In the genomic region with DNA sequence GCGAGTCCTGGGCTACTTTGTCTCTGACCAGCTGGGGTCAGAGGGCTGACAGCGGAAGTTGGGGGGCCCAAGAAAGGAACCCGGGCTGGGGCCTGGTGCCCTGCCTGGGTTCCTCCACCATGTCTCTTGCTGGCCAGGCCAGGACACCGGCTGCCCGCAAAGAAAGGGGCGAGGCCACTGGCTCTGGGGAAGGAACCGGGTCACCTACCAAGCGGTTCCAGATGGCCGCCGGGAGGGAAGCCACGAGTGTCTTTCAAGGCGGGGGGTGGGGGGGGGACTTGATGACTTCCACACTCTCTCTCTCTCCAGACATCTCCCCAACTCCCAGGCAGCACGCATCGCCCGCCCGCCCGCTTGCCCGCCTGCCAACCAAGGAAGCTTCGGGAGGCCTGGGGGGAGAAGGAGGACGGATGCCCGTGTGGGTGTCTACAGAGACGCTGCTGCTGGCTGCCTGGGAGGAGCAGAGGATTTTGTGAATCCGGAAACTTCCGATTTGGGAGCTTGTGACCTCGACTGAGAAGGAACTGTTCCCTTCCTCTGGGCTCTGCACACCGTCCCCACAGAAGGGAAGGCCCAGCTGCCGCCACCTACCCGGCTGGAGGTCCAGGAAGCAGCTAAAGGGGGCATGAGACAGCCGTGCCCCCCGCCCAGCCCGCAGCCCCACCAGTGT, we compare ENCODE assay signal across 1 cellular context.
TF ChIP-seq lines count a peak whose summit lies in the region.

No MANE protein-coding gene starts in this region.

TF ChIP-seq in K562, 482 proteins besides CTCF, POLR2A, EP300 and RAD21 (continues in another document):
- TF ChIP-seq ELF2 (CRISPR knock-in tag; IDR thresholded peaks at IDR 0.05) (no peak), MAFK (IDR thresholded peaks at IDR 0.05; ENCODE audit: low read length) (no peak), SFPQ (IDR thresholded peaks at IDR 0.05; ENCODE audit: low read depth, low read length) (no peak), RB1 (IDR thresholded peaks at IDR 0.05; ENCODE audit: low read depth) (0 out of 2 replicates have a peak, but pooled peaks have one; percentile 10), LCOR (CRISPR knock-in tag; IDR thresholded peaks at IDR 0.05) (no peak), BRCA1 (IDR thresholded peaks at IDR 0.05) (no peak), BRCA1 (CRISPR knock-in tag; IDR thresholded peaks at IDR 0.05) (no peak), ARID1B (IDR thresholded peaks at IDR 0.05) (peak; percentile 14; the same call in 1 of the 2 replicates), SMAD3 (CRISPR knock-in tag; conservative IDR thresholded peaks at IDR 0.05) (no peak), SMARCE1 (IDR thresholded peaks at IDR 0.05) (peak; percentile 16; the same call in 1 of the 2 replicates), FOXJ2 (tag; IDR thresholded peaks at IDR 0.05) (no peak), SP1 (CRISPR knock-in tag; IDR thresholded peaks at IDR 0.05) (0 out of 2 replicates have a peak, but pooled peaks have one; percentile 38), TAL1 (IDR thresholded peaks at IDR 0.05) (no peak), YY1 (IDR thresholded peaks at IDR 0.05; ENCODE audit: borderline replicate concordance in 1 of 3, control insufficient read depth in 1 of 3, extremely low read depth in 1 of 3, insufficient read depth in 3 of 3, insufficient read length in 1 of 3, insufficient replicate concordance in 2 of 3, low read depth in 1 of 3, low read length in 2 of 3) (peak in 1 of 3 experiments; percentile 13), ZNF175 (CRISPR knock-in tag; IDR thresholded peaks at IDR 0.05; ENCODE audit: low read depth) (peak; percentile 65; the same call in 1 of the 2 replicates), CREBBP (IDR thresholded peaks at IDR 0.05; ENCODE audit: low read depth, low read length) (no peak), ZNF263 (CRISPR knock-in tag; IDR thresholded peaks at IDR 0.05; ENCODE audit: borderline replicate concordance) (0 out of 2 replicates have a peak, but pooled peaks have one; percentile 7), RBM15 (IDR thresholded peaks at IDR 0.05; ENCODE audit: insufficient read depth, low read length) (no peak), FOXK2 (conservative IDR thresholded peaks at IDR 0.05 in 1 of 2, IDR thresholded peaks at IDR 0.05 in 1 of 2; ENCODE audit: low read depth in 2 of 2) (no peak), NFXL1 (CRISPR knock-in tag; IDR thresholded peaks at IDR 0.05) (no peak), TOE1 (IDR thresholded peaks at IDR 0.05; ENCODE audit: borderline replicate concordance) (no peak), TOE1 (CRISPR knock-in tag; IDR thresholded peaks at IDR 0.05; ENCODE audit: borderline replicate concordance, low read depth) (no peak), ELF1 (tag; IDR thresholded peaks at IDR 0.05) (peak; percentile 28; the same call in 1 of the 2 replicates), HSF4 (CRISPR knock-in tag; IDR thresholded peaks at IDR 0.05; ENCODE audit: borderline replicate concordance) (no peak), POLR2AphosphoS5 (IDR thresholded peaks at IDR 0.05; ENCODE audit: control insufficient read depth, insufficient read depth, low read depth, low read length) (no peak), TCF7 (IDR thresholded peaks at IDR 0.05; ENCODE audit: borderline replicate concordance) (no peak), PURB (CRISPR knock-in tag; IDR thresholded peaks at IDR 0.05; ENCODE audit: low read depth) (no peak), ZNF316 (IDR thresholded peaks at IDR 0.05) (no peak), MBD2 (IDR thresholded peaks at IDR 0.05; ENCODE audit: borderline replicate concordance, low read depth) (no peak), KLF6 (CRISPR knock-in tag; IDR thresholded peaks at IDR 0.05; ENCODE audit: borderline replicate concordance) (no peak), TBL1XR1 (IDR thresholded peaks at IDR 0.05; ENCODE audit: low read length in 2 of 2) (no peak), TEAD1 (CRISPR knock-in tag; IDR thresholded peaks at IDR 0.05) (no peak), GABPA (tag; conservative IDR thresholded peaks at IDR 0.05; ENCODE audit: low read depth) (peak; percentile 87), CHD1 (IDR thresholded peaks at IDR 0.05; ENCODE audit: low read length) (peak; percentile 75), ZNF395 (CRISPR knock-in tag; IDR thresholded peaks at IDR 0.05) (0 out of 2 replicates have a peak, but pooled peaks have one; percentile 61), STAT5B (CRISPR knock-in tag; IDR thresholded peaks at IDR 0.05) (no peak), NR2C2 (CRISPR knock-in tag; IDR thresholded peaks at IDR 0.05) (no peak), NR2C2 (tag; IDR thresholded peaks at IDR 0.05) (peak; percentile 78), ZKSCAN1 (IDR thresholded peaks at IDR 0.05; ENCODE audit: low read depth, low read length) (no peak)
- TF ChIP-seq, protein P1, sequence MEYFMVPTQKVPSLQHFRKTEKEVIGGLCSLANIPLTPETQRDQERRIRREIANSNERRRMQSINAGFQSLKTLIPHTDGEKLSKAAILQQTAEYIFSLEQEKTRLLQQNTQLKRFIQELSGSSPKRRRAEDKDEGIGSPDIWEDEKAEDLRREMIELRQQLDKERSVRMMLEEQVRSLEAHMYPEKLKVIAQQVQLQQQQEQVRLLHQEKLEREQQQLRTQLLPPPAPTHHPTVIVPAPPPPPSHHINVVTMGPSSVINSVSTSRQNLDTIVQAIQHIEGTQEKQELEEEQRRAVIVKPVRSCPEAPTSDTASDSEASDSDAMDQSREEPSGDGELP (CRISPR knock-in tag; IDR thresholded peaks at IDR 0.05; ENCODE audit: borderline replicate concordance) = peak; percentile 73
- TF ChIP-seq, protein P2, sequence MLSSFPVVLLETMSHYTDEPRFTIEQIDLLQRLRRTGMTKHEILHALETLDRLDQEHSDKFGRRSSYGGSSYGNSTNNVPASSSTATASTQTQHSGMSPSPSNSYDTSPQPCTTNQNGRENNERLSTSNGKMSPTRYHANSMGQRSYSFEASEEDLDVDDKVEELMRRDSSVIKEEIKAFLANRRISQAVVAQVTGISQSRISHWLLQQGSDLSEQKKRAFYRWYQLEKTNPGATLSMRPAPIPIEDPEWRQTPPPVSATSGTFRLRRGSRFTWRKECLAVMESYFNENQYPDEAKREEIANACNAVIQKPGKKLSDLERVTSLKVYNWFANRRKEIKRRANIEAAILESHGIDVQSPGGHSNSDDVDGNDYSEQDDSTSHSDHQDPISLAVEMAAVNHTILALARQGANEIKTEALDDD (IDR thresholded peaks at IDR 0.05) = no peak
- TF ChIP-seq, protein P3, sequence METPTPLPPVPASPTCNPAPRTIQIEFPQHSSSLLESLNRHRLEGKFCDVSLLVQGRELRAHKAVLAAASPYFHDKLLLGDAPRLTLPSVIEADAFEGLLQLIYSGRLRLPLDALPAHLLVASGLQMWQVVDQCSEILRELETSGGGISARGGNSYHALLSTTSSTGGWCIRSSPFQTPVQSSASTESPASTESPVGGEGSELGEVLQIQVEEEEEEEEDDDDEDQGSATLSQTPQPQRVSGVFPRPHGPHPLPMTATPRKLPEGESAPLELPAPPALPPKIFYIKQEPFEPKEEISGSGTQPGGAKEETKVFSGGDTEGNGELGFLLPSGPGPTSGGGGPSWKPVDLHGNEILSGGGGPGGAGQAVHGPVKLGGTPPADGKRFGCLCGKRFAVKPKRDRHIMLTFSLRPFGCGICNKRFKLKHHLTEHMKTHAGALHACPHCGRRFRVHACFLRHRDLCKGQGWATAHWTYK (CRISPR knock-in tag; IDR thresholded peaks at IDR 0.05) = 0 out of 2 replicates have a peak, but pooled peaks have one; percentile 15
- TF ChIP-seq, protein P4, sequence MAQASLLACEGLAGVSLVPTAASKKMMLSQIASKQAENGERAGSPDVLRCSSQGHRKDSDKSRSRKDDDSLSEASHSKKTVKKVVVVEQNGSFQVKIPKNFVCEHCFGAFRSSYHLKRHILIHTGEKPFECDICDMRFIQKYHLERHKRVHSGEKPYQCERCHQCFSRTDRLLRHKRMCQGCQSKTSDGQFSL (CRISPR knock-in tag; IDR thresholded peaks at IDR 0.05) = peak; percentile 91; the same call in 1 of the 2 replicates
- TF ChIP-seq, protein P4 (tag; IDR thresholded peaks at IDR 0.05) = peak in 1 of 2 experiments; percentile 68; a peak in 2 of 4 replicates
- TF ChIP-seq, protein P5, sequence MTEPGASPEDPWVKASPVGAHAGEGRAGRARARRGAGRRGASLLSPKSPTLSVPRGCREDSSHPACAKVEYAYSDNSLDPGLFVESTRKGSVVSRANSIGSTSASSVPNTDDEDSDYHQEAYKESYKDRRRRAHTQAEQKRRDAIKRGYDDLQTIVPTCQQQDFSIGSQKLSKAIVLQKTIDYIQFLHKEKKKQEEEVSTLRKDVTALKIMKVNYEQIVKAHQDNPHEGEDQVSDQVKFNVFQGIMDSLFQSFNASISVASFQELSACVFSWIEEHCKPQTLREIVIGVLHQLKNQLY (CRISPR knock-in tag; conservative IDR thresholded peaks at IDR 0.05) = no peak
- TF ChIP-seq, protein P6, sequence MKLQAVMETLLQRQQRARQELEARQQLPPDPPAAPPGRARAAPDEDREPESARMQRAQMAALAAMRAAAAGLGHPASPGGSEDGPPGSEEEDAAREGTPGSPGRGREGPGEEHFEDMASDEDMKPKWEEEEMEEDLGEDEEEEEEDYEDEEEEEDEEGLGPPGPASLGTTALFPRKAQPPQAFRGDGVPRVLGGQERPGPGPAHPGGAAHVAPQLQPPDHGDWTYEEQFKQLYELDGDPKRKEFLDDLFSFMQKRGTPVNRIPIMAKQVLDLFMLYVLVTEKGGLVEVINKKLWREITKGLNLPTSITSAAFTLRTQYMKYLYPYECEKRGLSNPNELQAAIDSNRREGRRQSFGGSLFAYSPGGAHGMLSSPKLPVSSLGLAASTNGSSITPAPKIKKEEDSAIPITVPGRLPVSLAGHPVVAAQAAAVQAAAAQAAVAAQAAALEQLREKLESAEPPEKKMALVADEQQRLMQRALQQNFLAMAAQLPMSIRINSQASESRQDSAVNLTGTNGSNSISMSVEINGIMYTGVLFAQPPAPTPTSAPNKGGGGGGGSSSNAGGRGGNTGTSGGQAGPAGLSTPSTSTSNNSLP (IDR thresholded peaks at IDR 0.05; ENCODE audit: borderline replicate concordance, low read depth, low read length) = no peak
- TF ChIP-seq, protein P7, sequence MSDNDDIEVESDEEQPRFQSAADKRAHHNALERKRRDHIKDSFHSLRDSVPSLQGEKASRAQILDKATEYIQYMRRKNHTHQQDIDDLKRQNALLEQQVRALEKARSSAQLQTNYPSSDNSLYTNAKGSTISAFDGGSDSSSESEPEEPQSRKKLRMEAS (CRISPR knock-in tag; IDR thresholded peaks at IDR 0.05) = peak; percentile 33; the same call in 1 of the 2 replicates
